In the genomic region with DNA sequence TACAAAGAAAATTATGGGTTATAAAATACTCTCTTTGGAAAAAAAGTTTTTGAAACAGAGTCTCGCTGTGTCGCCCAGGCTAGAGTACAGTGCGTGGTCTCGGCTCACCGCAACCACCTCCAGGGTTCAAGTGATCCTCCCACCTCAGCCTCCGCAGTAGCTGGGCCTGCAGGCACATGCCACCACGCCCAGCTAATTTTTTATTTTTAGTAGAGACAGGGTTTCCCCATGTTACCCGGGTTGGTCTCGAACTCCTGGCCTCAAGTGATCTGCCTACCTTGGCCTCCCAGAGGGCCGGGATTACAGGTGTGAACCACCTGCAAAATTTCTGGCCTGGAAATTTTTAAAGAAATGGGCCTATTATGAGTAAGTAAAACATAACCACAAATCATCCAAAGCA, we compare ENCODE assay signal across 13 cellular contexts. TPM values are rescaled to one million over a fixed set of nuclear protein-coding genes. Genes with fewer than 3 reads are reported as not detected.
DNase-seq lines count a peak whose midpoint lies in the region; ATAC-seq and TF ChIP-seq lines count a peak whose summit lies in the region.
"Had no signal": no experiment of that assay in that cellular context is flagged by ENCODE, and none has a peak within 500 bp of the region (broad histone marks: within the 10 kb centered on the region; RNA-seq: fewer than 3 reads in every experiment).

No MANE protein-coding gene starts in this region.

- H3K36me3 ChIP-seq in CD4-positive, alpha-beta memory T cell (ENCODE audit: insufficient read depth, low read length) = no peaks in the 10 kb centered on the region
- H3K36me3 ChIP-seq in gastrocnemius medialis = no peaks in the 10 kb centered on the region
- H3K36me3 ChIP-seq: esophagus muscularis mucosa, Peyer's patch had no signal

- in situ Hi-C loops in gastrocnemius medialis (cut with MboI; ENCODE audit: low sequenced_read_pairs in 4 of 4) = loop anchor here in 2 of 4 donors (5.0 to 25.0 kb wide), 3 partner anchors 203 to 523 kb away; partner anchors contain the start of gene MON2 (in 1 of the 2)

- peak overlapping the region; percentile 46 for H3K27ac ChIP-seq in CD4-positive, alpha-beta memory T cell (ENCODE audit: low read depth, low read length)
- H3K27ac ChIP-seq in gastrocnemius medialis = no peak overlapping the region
- H3K27ac ChIP-seq: coronary artery, esophagus muscularis mucosa had no signal

- H3K27me3 ChIP-seq in CD4-positive, alpha-beta memory T cell (ENCODE audit: insufficient read depth, low read length) = no peaks in the 10 kb centered on the region
- H3K27me3 ChIP-seq in gastrocnemius medialis = no peaks in the 10 kb centered on the region
- H3K27me3 ChIP-seq: esophagus muscularis mucosa, Peyer's patch had no signal

- H3K9me3 ChIP-seq in CD4-positive, alpha-beta memory T cell (ENCODE audit: control insufficient read depth in 1 of 2, low read length in 2 of 2) = no peaks in the 10 kb centered on the region
- H3K9me3 ChIP-seq in gastrocnemius medialis = no peaks in the 10 kb centered on the region
- H3K9me3 ChIP-seq: esophagus muscularis mucosa, Peyer's patch had no signal

- H3K27me3 Mint-ChIP-seq in CD4-positive, alpha-beta memory T cell = no peaks in the 10 kb centered on the region
- no peaks in the 10 kb centered on the region for H3K27me3 Mint-ChIP-seq in IgD-negative memory B cell
- H3K27me3 Mint-ChIP-seq in activated CD8-positive, alpha-beta T cell treated with anti-CD3 and anti-CD28 coated beads for 36 hours = no peaks in the 10 kb centered on the region
- H3K27me3 Mint-ChIP-seq in memory B cell = no peaks in the 10 kb centered on the region

- H3K4me3 ChIP-seq in CD4-positive, alpha-beta memory T cell (ENCODE audit: low read length in 2 of 2) = peak overlapping the region; percentile 3 to 29
- H3K4me3 ChIP-seq in gastrocnemius medialis = no peak overlapping the region
- H3K4me3 ChIP-seq: coronary artery, esophagus muscularis mucosa, Peyer's patch had no signal

- intact Hi-C loops in CD4-positive, alpha-beta memory T cell (cut with micrococcal nuclease) = loop anchor here (5.0 to 10.0 kb wide), 4 partner anchors 33 to 531 kb away; no protein-coding TSS in a partner anchor
- intact Hi-C loops in activated CD8-positive, alpha-beta T cell treated with anti-CD3 and anti-CD28 coated beads for 36 hours (cut with micrococcal nuclease) = loop anchor here (10.0 kb wide), 1 partner anchor 111 kb away; no protein-coding TSS in a partner anchor
- intact Hi-C loops in gastrocnemius medialis (cut with DNase I; ENCODE audit: low total_unique reads) = loop anchor here (5.0 kb wide), 1 partner anchor 48 kb away; no protein-coding TSS in a partner anchor
- intact Hi-C loops in head of caudate nucleus (cut with DNase I) = no loop called here

- H3K4me1 Mint-ChIP-seq in CD4-positive, alpha-beta memory T cell = peaks cover 47 to 86% (median 61%) of the 10 kb centered on the region in 4 donors
- H3K4me1 Mint-ChIP-seq in IgD-negative memory B cell (peaks cover 47 to 59% (median 49%) of the 10 kb centered on the region in 3 donors), memory B cell (peaks cover 36% of the 10 kb centered on the region)
- H3K4me1 Mint-ChIP-seq in activated CD8-positive, alpha-beta T cell treated with anti-CD3 and anti-CD28 coated beads for 36 hours (ENCODE audit: low read depth) = peaks cover 57% of the 10 kb centered on the region

- peak overlapping the region; percentile 70 to 98 (median 83) for H3K4me3 Mint-ChIP-seq in CD4-positive, alpha-beta memory T cell
- H3K4me3 Mint-ChIP-seq in IgD-negative memory B cell (peak overlapping the region; percentile 51 to 84 (median 58)), memory B cell (peak overlapping the region; percentile 61)
- H3K4me3 Mint-ChIP-seq in activated CD8-positive, alpha-beta T cell treated with anti-CD3 and anti-CD28 coated beads for 36 hours = peak overlapping the region; percentile 83

- peak in 1 of 5 donors; percentile 37 for DNase-seq in CD4-positive, alpha-beta memory T cell
- DNase-seq in activated CD8-positive, alpha-beta T cell treated with anti-CD3 and anti-CD28 coated beads for 36 hours = peak; percentile 37
- DNase-seq in memory B cell (ENCODE audit: low spot score in 2 of 2) (no peak), gastrocnemius medialis (no peak), head of caudate nucleus (no peak)
- DNase-seq: anterior cingulate cortex, hypothalamus, NCI-H1092 treated with DMSO at 0.1 percent for 48 hours, Peyer's patch had no signal

- no peak for TF ChIP-seq POLR2A in gastrocnemius medialis (IDR thresholded peaks at IDR 0.05)

- peaks cover 11 to 29% of the 10 kb centered on the region in 2 donors for H3K36me3 Mint-ChIP-seq in CD4-positive, alpha-beta memory T cell
- H3K36me3 Mint-ChIP-seq in IgD-negative memory B cell = peaks cover 3% of the 10 kb centered on the region
- peaks cover 37% of the 10 kb centered on the region for H3K36me3 Mint-ChIP-seq in activated CD8-positive, alpha-beta T cell treated with anti-CD3 and anti-CD28 coated beads for 36 hours (ENCODE audit: low read depth)
- peaks cover 4% of the 10 kb centered on the region for H3K36me3 Mint-ChIP-seq in memory B cell

- H3K27ac Mint-ChIP-seq in CD4-positive, alpha-beta memory T cell = peak overlapping the region; percentile 53 to 95 (median 90)
- H3K27ac Mint-ChIP-seq in IgD-negative memory B cell (peak overlapping the region; percentile 70 to 88 (median 86)), memory B cell (peak overlapping the region; percentile 93)
- peak overlapping the region; percentile 93 for H3K27ac Mint-ChIP-seq in activated CD8-positive, alpha-beta T cell treated with anti-CD3 and anti-CD28 coated beads for 36 hours

- POLR2A ChIA-PET in CD4-positive, alpha-beta memory T cell (lab: Charles Lee; ENCODE audit: partially characterized antibody) = interaction anchor here (0.9 kb wide), 1 partner anchor 11 kb away, joined by 3 read pairs; no protein-coding TSS in a partner anchor
- POLR2A ChIA-PET in activated CD8-positive, alpha-beta T cell treated with anti-CD3 and anti-CD28 coated beads for 36 hours (lab: Charles Lee) = no interaction called here

- CTCF ChIA-PET in CD4-positive, alpha-beta memory T cell (lab: Charles Lee; ENCODE audit: partially characterized antibody) = no interaction called here
- CTCF ChIA-PET in activated CD8-positive, alpha-beta T cell treated with anti-CD3 and anti-CD28 coated beads for 36 hours (lab: Charles Lee) = interaction anchor here (1.3 kb wide), 1 partner anchor 174 kb away, joined by 4 read pairs; no protein-coding TSS in a partner anchor

- H3K9me3 Mint-ChIP-seq in CD4-positive, alpha-beta memory T cell = peaks cover 0 to 2% (median 0%) of the 10 kb centered on the region in 8 donors
- H3K9me3 Mint-ChIP-seq in IgD-negative memory B cell (no peaks in the 10 kb centered on the region), memory B cell (no peaks in the 10 kb centered on the region)
- H3K9me3 Mint-ChIP-seq in activated CD8-positive, alpha-beta T cell treated with anti-CD3 and anti-CD28 coated beads for 36 hours = no peaks in the 10 kb centered on the region

- ATAC-seq in activated CD8-positive, alpha-beta T cell treated with anti-CD3 and anti-CD28 coated beads for 36 hours = no peak
- no peak for ATAC-seq in memory B cell (ENCODE audit: low read depth)
- no peak for ATAC-seq in gastrocnemius medialis
- ATAC-seq in HG03521 (IDR thresholded peaks at IDR 0.05; ENCODE audit: unreplicated experiment) = no peak

- TF ChIP-seq CTCF in activated CD8-positive, alpha-beta T cell treated with anti-CD3 and anti-CD28 coated beads for 36 hours (IDR thresholded peaks at IDR 0.05) = no peak
- no peak for TF ChIP-seq CTCF in gastrocnemius medialis (IDR thresholded peaks at IDR 0.05 in 4 of 5, conservative IDR thresholded peaks at IDR 0.05 in 1 of 5)

- H3K4me1 ChIP-seq in CD4-positive, alpha-beta memory T cell (ENCODE audit: insufficient read depth, low read length) = peaks cover 79% of the 10 kb centered on the region
- H3K4me1 ChIP-seq in gastrocnemius medialis = peaks cover 69 to 75% of the 10 kb centered on the region in 2 donors

RNA-seq across cellular contexts. Expression of gene USP15, which starts 3.8 kb away (rescaled TPM):
- 100 to 1,000 TPM; 150 to 156 TPM for total RNA-seq in CD4-positive, alpha-beta memory T cell
- polyA plus RNA-seq in CD4-positive, alpha-beta memory T cell = 10 to 100 TPM; 79.1 to 87.4 TPM
- polyA plus RNA-seq in IgD-negative memory B cell = 70.6 TPM
- total RNA-seq in activated CD8-positive, alpha-beta T cell treated with anti-CD3 and anti-CD28 coated beads for 36 hours = 100 to 1,000 TPM; 112 to 118 TPM
- 10 to 100 TPM; 49.0 to 93.6 (median 50.6) TPM for total RNA-seq in gastrocnemius medialis

Comparison
In these comparisons a context has a peak if more than half of its experiments do, and no peak if none do; other contexts are left out.
1. H3K4me3 ChIP-seq: peak in CD4-positive, alpha-beta memory T cell (2 of 2); none in gastrocnemius medialis (0 of 4).
2. Peak in every context shown above with its lines, with median percentiles within 50 percentile points of each other: H3K27ac Mint-ChIP-seq and H3K4me3 Mint-ChIP-seq.